ENCODE assay signal across 30 cellular contexts in genomic region chr19:27920774-27921173, GRCh38.
"Had no signal": no experiment of that assay in that cellular context is flagged by ENCODE, and none has a peak within 500 bp of the region (broad histone marks: within the 10 kb centered on the region; RNA-seq: fewer than 3 reads in every experiment).

No MANE protein-coding gene starts in this region.

- H3K36me3 ChIP-seq: adrenal gland, ascending aorta, brain microvascular endothelial cell, breast epithelium, cardiac muscle cell had no signal

- H3K9me3 ChIP-seq: adrenal gland, ascending aorta, body of pancreas, breast epithelium had no signal

- H3K4me1 ChIP-seq: adrenal gland, ascending aorta, body of pancreas, breast epithelium had no signal

- H3K27ac ChIP-seq: adrenal gland, ascending aorta, body of pancreas, brain microvascular endothelial cell, breast epithelium, cardiac muscle cell had no signal

- H3K27me3 ChIP-seq: adrenal gland, ascending aorta, body of pancreas, brain microvascular endothelial cell, breast epithelium, cardiac muscle cell had no signal

- DNase-seq: activated effector memory CD4-positive, alpha-beta T cell treated with anti-CD3 and anti-CD28 coated beads, Interleukin-2, amount 50 U/mL, for 16 hours; activated effector memory CD4-positive, alpha-beta T cell treated with Interleukin-2 at 50 U/mL for 16 hours; activated gamma-delta T cell; activated gamma-delta T cell treated with Interleukin-2 at 50 U/mL for 16 hours; activated naive CD4-positive, alpha-beta T cell; activated naive CD4-positive, alpha-beta T cell treated with anti-CD3 and anti-CD28 coated beads for 36 hours; activated naive CD4-positive, alpha-beta T cell treated with anti-CD3 and anti-CD28 coated beads, Interleukin-2, amount 10 ng/mL, durations not matched to agents 7 days and 5 days; activated naive CD4-positive, alpha-beta T cell treated with anti-CD3 and anti-CD28 coated beads, Interleukin-2, amount 50 U/mL, for 16 hours; activated naive CD4-positive, alpha-beta T cell treated with Interleukin-2 at 50 U/mL for 16 hours; activated naive CD8-positive, alpha-beta T cell treated with anti-CD3 and anti-CD28 coated beads for 36 hours; activated naive CD8-positive, alpha-beta T cell treated with anti-CD3 and anti-CD28 coated beads, Interleukin-2, amount 10 ng/mL, durations not matched to agents 7 days and 5 days; activated naive CD8-positive, alpha-beta T cell treated with anti-CD3 and anti-CD28 coated beads, Interleukin-2, amount 50 U/mL, for 24 hours; activated T-cell treated with anti-CD3 and anti-CD28 coated beads, Interleukin-2, amount 50 U/mL, for 1 hour; activated T-cell treated with anti-CD3 and anti-CD28 coated beads, Interleukin-2, amount 50 U/mL, for 24 hours; activated T-cell treated with anti-CD3 and anti-CD28 coated beads, Interleukin-2, amount 50 U/mL, for 4 hours; activated T-cell treated with anti-CD3 and anti-CD28 coated beads, Interleukin-2, amount 50 U/mL, for 48 hours; activated T-cell treated with anti-CD3 and anti-CD28 coated beads, Interleukin-2, amount 50 U/mL, for 72 hours; adrenal gland; amniotic stem cell; amygdala; anterior cingulate cortex; aorta; body of pancreas; brain microvascular endothelial cell; caudate nucleus; central memory CD4-positive, alpha-beta T cell; cerebellar nuclear complex had no signal

- H3K4me3 ChIP-seq: adrenal gland, ascending aorta, body of pancreas, breast epithelium, cardiac muscle cell had no signal
